ENCODE assay signal across 25 cellular contexts in the genomic region with DNA sequence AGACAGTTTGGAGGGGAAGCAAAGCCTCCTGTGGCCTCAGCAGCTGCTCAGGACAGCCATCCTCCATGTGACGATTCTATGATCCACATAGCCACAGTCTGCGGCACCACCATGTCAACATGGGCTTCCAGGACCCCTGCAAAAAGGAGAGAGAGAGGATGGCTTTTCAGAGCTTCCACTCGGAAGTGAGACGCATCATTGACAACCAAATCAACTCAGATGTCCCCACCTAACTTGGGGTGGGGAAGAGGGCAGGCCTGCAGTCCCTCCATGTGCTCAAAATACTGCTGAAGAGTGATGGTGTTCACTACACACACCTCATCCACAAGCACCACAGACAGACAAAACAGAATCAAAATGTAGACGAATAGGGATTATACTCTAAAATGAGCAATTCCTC.
"Had no signal": no experiment of that assay in that cellular context is flagged by ENCODE, and none has a peak within 500 bp of the region (broad histone marks: within the 10 kb centered on the region; RNA-seq: fewer than 3 reads in every experiment).

No MANE protein-coding gene starts in this region.

- H3K27ac Mint-ChIP-seq: memory B cell; naive thymus-derived CD8-positive, alpha-beta T cell; nephron progenitor cell; progenitor cell of endocrine pancreas; stimulated activated naive CD8-positive, alpha-beta T cell treated with anti-CD3 and anti-CD28 coated beads, Interleukin-15, amount 100 ng/mL, for 72 hours; type B pancreatic cell had no signal

- H3K4me3 ChIP-seq: gastrocnemius medialis, lung, pancreas, right lobe of liver, smooth muscle cell, suprapubic skin, thyroid gland had no signal

- H3K27ac ChIP-seq: gastrocnemius medialis, pancreas, right lobe of liver, suprapubic skin, thyroid gland had no signal

- H3K9me3 Mint-ChIP-seq: effector memory CD8-positive, alpha-beta T cell; memory B cell; naive thymus-derived CD8-positive, alpha-beta T cell; nephron progenitor cell; stimulated activated naive CD8-positive, alpha-beta T cell treated with anti-CD3 and anti-CD28 coated beads, Interleukin-15, amount 100 ng/mL, for 72 hours; type B pancreatic cell had no signal

- ATAC-seq: effector memory CD8-positive, alpha-beta T cell; gastrocnemius medialis; left lobe of liver; naive thymus-derived CD8-positive, alpha-beta T cell; pancreas; right lobe of liver; stimulated activated naive CD8-positive, alpha-beta T cell treated with anti-CD3 and anti-CD28 coated beads, Interleukin-15, amount 100 ng/mL, for 72 hours had no signal

- H3K4me2 ChIP-seq: smooth muscle cell had no signal

- H3K36me3 Mint-ChIP-seq: memory B cell; naive thymus-derived CD8-positive, alpha-beta T cell; type B pancreatic cell had no signal

- H3K4me3 Mint-ChIP-seq: effector memory CD8-positive, alpha-beta T cell; memory B cell; naive thymus-derived CD8-positive, alpha-beta T cell; nephron progenitor cell; stimulated activated naive CD8-positive, alpha-beta T cell treated with anti-CD3 and anti-CD28 coated beads, Interleukin-15, amount 100 ng/mL, for 72 hours; type B pancreatic cell had no signal

- H3K27me3 Mint-ChIP-seq: effector memory CD8-positive, alpha-beta T cell; memory B cell; progenitor cell of endocrine pancreas; stimulated activated naive CD8-positive, alpha-beta T cell treated with anti-CD3 and anti-CD28 coated beads, Interleukin-15, amount 100 ng/mL, for 72 hours; type B pancreatic cell had no signal

- H3K27me3 ChIP-seq: gastrocnemius medialis, pancreas, right lobe of liver, suprapubic skin, thyroid gland had no signal

- H3K36me3 ChIP-seq: gastrocnemius medialis, pancreas, right lobe of liver, suprapubic skin, thyroid gland had no signal

- H3K4me1 Mint-ChIP-seq: nephron progenitor cell; stimulated activated naive CD8-positive, alpha-beta T cell treated with anti-CD3 and anti-CD28 coated beads, Interleukin-15, amount 100 ng/mL, for 72 hours had no signal

- DNase-seq: cerebellar nuclear complex; cortex of kidney; effector memory CD8-positive, alpha-beta T cell; gastrocnemius medialis; kidney; midbrain; naive thymus-derived CD8-positive, alpha-beta T cell; nephron progenitor cell; occipital lobe; pancreas; right lobe of liver; stimulated activated CD4-positive, alpha-beta T cell treated with anti-CD3 and anti-CD28 coated beads, Interleukin-12 subunit alpha, Interleukin-12 subunit beta, amount 100 ng/mL, for 4 hours; stimulated activated CD4-positive, alpha-beta T cell treated with anti-CD3 and anti-CD28 coated beads, Interleukin-1b, Interleukin-23, amount 100 ng/mL, for 48 hours; stimulated activated CD4-positive, alpha-beta T cell treated with anti-CD3 and anti-CD28 coated beads, Interleukin-4, amount 100 ng/mL, for 1 hour; stimulated activated CD8-positive, alpha-beta memory T cell treated with anti-CD3 and anti-CD28 coated beads, Interleukin-4, amount 100 ng/mL, for 48 hours; stimulated activated naive CD4-positive, alpha-beta T cell; stimulated activated naive CD8-positive, alpha-beta T cell treated with anti-CD3 and anti-CD28 coated beads, Interleukin-15, amount 100 ng/mL, for 72 hours; thyroid gland had no signal

- H3K4me1 ChIP-seq: gastrocnemius medialis, pancreas, right lobe of liver, suprapubic skin had no signal

- H3K9me3 ChIP-seq: gastrocnemius medialis, pancreas, right lobe of liver, suprapubic skin, thyroid gland had no signal
